ENCODE assay signal across 16 cellular contexts in genomic region chr20:41454250-41454649, GRCh38.
A peak's percentile ranks its signal among the peaks of the same experiment; 100 is the strongest.
DNase-seq lines count a peak whose midpoint lies in the region; ATAC-seq and TF ChIP-seq lines count a peak whose summit lies in the region.
"Had no signal": no experiment of that assay in that cellular context is flagged by ENCODE, and none has a peak within 500 bp of the region (broad histone marks: within the 10 kb centered on the region; RNA-seq: fewer than 3 reads in every experiment).

No MANE protein-coding gene starts in this region.

- H3K27ac ChIP-seq in thyroid gland, result peak overlapping the region in 2 of 3 donors; percentile 18 to 41
- H3K27ac ChIP-seq: 22Rv1, A549, BLaER1 had no signal

- peaks cover 2 to 5% of the 10 kb centered on the region in 2 donors for H3K4me1 ChIP-seq in thyroid gland
- H3K4me1 ChIP-seq: A549 had no signal

- no peak for TF ChIP-seq POLR2A in thyroid gland (IDR thresholded peaks at IDR 0.05)

- H3K27me3 ChIP-seq in thyroid gland, result no peaks in the 10 kb centered on the region
- H3K27me3 ChIP-seq: BLaER1 had no signal

- no peaks in the 10 kb centered on the region for H3K9me3 ChIP-seq in thyroid gland
- H3K9me3 ChIP-seq: A549, BLaER1 had no signal

- DNase-seq in AG10803 (ENCODE audit: low read depth), result peak; percentile 41
- peak; percentile 33 for DNase-seq in myocyte (ENCODE audit: low read depth)
- DNase-seq in renal cortical epithelial cell (ENCODE audit: low read depth), result peak; percentile 3
- no peak for DNase-seq in thyroid gland
- DNase-seq in activated gamma-delta T cell (lab: John Stamatoyannopoulos, UW), result no peak
- no peak for DNase-seq in stimulated activated CD8-positive, alpha-beta memory T cell treated with anti-CD3 and anti-CD28 coated beads, Interleukin-4, amount 100 ng/mL, for 48 hours
- DNase-seq: CD4-positive, alpha-beta memory T cell; DMS153; DMS79 treated with DMSO at 0.1 percent for 48 hours; GF-D8; GOT3; H9 had no signal

- no peak for TF ChIP-seq CTCF in AG10803 (conservative IDR thresholded peaks at IDR 0.05; ENCODE audit: low read length)
- TF ChIP-seq CTCF in thyroid gland (IDR thresholded peaks at IDR 0.05), result no peak

- intact Hi-C loops in thyroid gland (cut with DNase I), result no loop called here

- no peak for ATAC-seq in esophagus mucosa
- ATAC-seq: A549 had no signal

- H3K36me3 ChIP-seq in thyroid gland, result peaks cover 47 to 51% of the 10 kb centered on the region in 2 donors

- H3K4me3 ChIP-seq in AG10803 (ENCODE audit: low read length), result no peak overlapping the region
- H3K4me3 ChIP-seq in thyroid gland (replicated peaks in 1 of 3), result no peak overlapping the region
- H3K4me3 ChIP-seq: A549, BLaER1 had no signal

Comparison
In these comparisons a context has a peak if more than half of its experiments do, and no peak if none do; other contexts are left out.
1. DNase-seq: peak in AG10803 (single experiment), myocyte (single experiment) and renal cortical epithelial cell (single experiment); none in thyroid gland (0 of 2), activated gamma-delta T cell (single experiment) and stimulated activated CD8-positive, alpha-beta memory T cell treated with anti-CD3 and anti-CD28 coated beads, Interleukin-4, amount 100 ng/mL, for 48 hours (single experiment).